In genomic region chr1:168234846-168235547, GRCh38 we compare ENCODE assay signal across 8 cellular contexts. TPM values are rescaled to one million over a fixed set of nuclear protein-coding genes. Genes with fewer than 3 reads are reported as not detected.
DNase-seq lines count a peak whose midpoint lies in the region; ATAC-seq and TF ChIP-seq lines count a peak whose summit lies in the region.

No MANE protein-coding gene starts in this region.

- peak overlapping the region; percentile 65 to 93 for H3K4me3 Mint-ChIP-seq in activated T-cell treated with anti-CD3 and anti-CD28 coated beads, Interleukin-2, amount 50 U/mL, for 72 hours

- peaks cover 0 to under 1% of the 10 kb centered on the region in 2 donors for H3K9me3 Mint-ChIP-seq in activated T-cell treated with anti-CD3 and anti-CD28 coated beads, Interleukin-2, amount 50 U/mL, for 72 hours

- H3K27ac Mint-ChIP-seq in activated T-cell treated with anti-CD3 and anti-CD28 coated beads, Interleukin-2, amount 50 U/mL, for 72 hours: peak overlapping the region; percentile 94

- POLR2A ChIA-PET in BJ (lab: Charles Lee): no interaction called here

- no peak for DNase-seq in BJ (ENCODE audit: low read depth)
- peak; percentile 57 for DNase-seq in NCI-H460 (ENCODE audit: extremely low read depth, low read depth)
- DNase-seq in activated T-cell treated with anti-CD3 and anti-CD28 coated beads, Interleukin-2, amount 50 U/mL, for 72 hours: peak; percentile 52 to 62
- DNase-seq in glomerular visceral epithelial cell (ENCODE audit: extremely low spot score): peak; percentile 45
- peak; percentile 59 for DNase-seq in stimulated activated CD4-positive, alpha-beta T cell treated with anti-CD3 and anti-CD28 coated beads, Interleukin-1b, Interleukin-23, amount 100 ng/mL, for 48 hours
- DNase-seq in medulla oblongata (ENCODE audit: extremely low spot score): no peak

- TF ChIP-seq CTCF in BJ (IDR thresholded peaks at IDR 0.05; ENCODE audit: insufficient read depth, low read depth, low read length): peak; percentile 71

- ATAC-seq in GM18508 (IDR thresholded peaks at IDR 0.05; ENCODE audit: insufficient read depth, unreplicated experiment) (peak; percentile 58), HG03060 (IDR thresholded peaks at IDR 0.05; ENCODE audit: low read depth, unreplicated experiment) (peak; percentile 64)
- peak; percentile 65 for ATAC-seq in activated T-cell treated with anti-CD3 and anti-CD28 coated beads, Interleukin-2, amount 50 U/mL, for 72 hours (replicated peaks in 1 of 2)

- H3K4me3 ChIP-seq in BJ (ENCODE audit: low read depth, low read length): no peak overlapping the region

- no peaks in the 10 kb centered on the region for H3K27me3 ChIP-seq in BJ (ENCODE audit: control insufficient read depth, insufficient read depth, low read length)

- H3K36me3 Mint-ChIP-seq in activated T-cell treated with anti-CD3 and anti-CD28 coated beads, Interleukin-2, amount 50 U/mL, for 72 hours (ENCODE audit: insufficient read depth in 2 of 2): peaks cover 14 to 56% of the 10 kb centered on the region in 2 donors

- H3K36me3 ChIP-seq in BJ (ENCODE audit: control insufficient read depth, insufficient read depth, low read length): peaks cover 22% of the 10 kb centered on the region

- H3K27me3 Mint-ChIP-seq in activated T-cell treated with anti-CD3 and anti-CD28 coated beads, Interleukin-2, amount 50 U/mL, for 72 hours (ENCODE audit: low read depth): no peaks in the 10 kb centered on the region

- H3K4me1 Mint-ChIP-seq in activated T-cell treated with anti-CD3 and anti-CD28 coated beads, Interleukin-2, amount 50 U/mL, for 72 hours (ENCODE audit: low read depth): peaks cover 61% of the 10 kb centered on the region

- CTCF ChIA-PET in BJ (lab: Yijun Ruan, JAX): interaction anchor here (0.6 to 3.3 kb wide), 22 partner anchors 8 to 286 kb away, joined by 3 to 12 read pairs (median 4); partner anchors contain the start of gene SFT2D2

RNA-seq across cellular contexts. Expression of gene SFT2D2, which starts 9.2 kb away (rescaled TPM):
- polyA plus RNA-seq in BJ (2011; rRNA removed): 19.2 and 29.6 TPM in 2 replicates
- polyA minus RNA-seq in BJ (2011; rRNA and poly(A)+ RNA removed): 56.6 and 66.4 TPM in 2 replicates
- 38.7 and 39.3 TPM in 2 replicates for total RNA-seq in NCI-H460 (2014; rRNA removed; shearing (Covaris generic))
- polyA plus RNA-seq in NCI-H460 (2014; cell fraction: nucleus; rRNA removed): 19.7 and 29.4 TPM in 2 replicates
- total RNA-seq in activated T-cell treated with anti-CD3 and anti-CD28 coated beads, Interleukin-2, amount 50 U/mL, for 72 hours: 10 to 100 TPM; 62.7 to 66.9 TPM

RNA-seq across cellular contexts. Expression of gene TBX19, which starts 45.7 kb away (rescaled TPM):
- polyA plus RNA-seq in BJ (2011; rRNA removed): 2.3 and 3.0 TPM in 2 replicates
- 1.3 and 3.4 TPM in 2 replicates for polyA minus RNA-seq in BJ (2011; rRNA and poly(A)+ RNA removed)
- total RNA-seq in NCI-H460 (2014; rRNA removed; shearing (Covaris generic)): 0.47 and 0.95 TPM in 2 replicates
- polyA plus RNA-seq in NCI-H460 (2014; cell fraction: nucleus; rRNA removed): 0.28 and 0.45 TPM in 2 replicates
- total RNA-seq in activated T-cell treated with anti-CD3 and anti-CD28 coated beads, Interleukin-2, amount 50 U/mL, for 72 hours: 1 to 10 TPM; 6.3 to 7.2 TPM

RNA-seq across cellular contexts. Expression of gene TIPRL, which starts 56.2 kb away (rescaled TPM):
- 17.2 and 37.6 TPM in 2 replicates for polyA plus RNA-seq in BJ (2011; rRNA removed)
- 8.6 and 9.2 TPM in 2 replicates for polyA minus RNA-seq in BJ (2011; rRNA and poly(A)+ RNA removed)
- 76.0 and 77.7 TPM in 2 replicates for total RNA-seq in NCI-H460 (2014; rRNA removed; shearing (Covaris generic))
- polyA plus RNA-seq in NCI-H460 (2014; cell fraction: nucleus; rRNA removed): 35.5 and 43.1 TPM in 2 replicates
- 10 to 100 TPM; 67.5 to 68.3 TPM for total RNA-seq in activated T-cell treated with anti-CD3 and anti-CD28 coated beads, Interleukin-2, amount 50 U/mL, for 72 hours

Comparison
In these comparisons a context has a peak if more than half of its experiments do, and no peak if none do; other contexts are left out.
1. DNase-seq: peak in NCI-H460 (single experiment), activated T-cell treated with anti-CD3 and anti-CD28 coated beads, Interleukin-2, amount 50 U/mL, for 72 hours (2 of 2), glomerular visceral epithelial cell (single experiment) and stimulated activated CD4-positive, alpha-beta T cell treated with anti-CD3 and anti-CD28 coated beads, Interleukin-1b, Interleukin-23, amount 100 ng/mL, for 48 hours (single experiment); none in BJ (single experiment) and medulla oblongata (single experiment).
2. Peak in every context shown above with its lines, with median percentiles within 50 percentile points of each other: ATAC-seq.